24 cellular contexts compared by ENCODE assay signal in the genomic region with DNA sequence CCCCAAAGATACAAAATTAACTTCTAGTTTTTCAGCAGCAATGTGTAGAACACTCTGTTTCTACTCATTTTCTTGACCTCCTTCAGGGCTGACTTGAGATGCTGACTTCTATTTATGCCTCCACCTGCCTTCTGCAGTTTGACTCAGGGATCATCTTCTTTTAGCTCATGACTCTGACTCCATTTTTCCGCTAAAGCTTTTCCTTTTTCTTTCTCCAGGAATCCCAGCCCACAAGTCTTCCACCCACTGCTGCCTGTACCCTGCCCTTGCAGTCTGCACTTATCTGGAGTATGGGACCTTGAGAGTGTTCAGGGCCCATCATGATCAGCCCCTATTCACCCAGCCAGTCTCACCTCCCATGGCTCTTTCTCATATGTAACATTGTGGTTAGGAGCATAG.
"Had no signal": no experiment of that assay in that cellular context is flagged by ENCODE, and none has a peak within 500 bp of the region (broad histone marks: within the 10 kb centered on the region; RNA-seq: fewer than 3 reads in every experiment).

No MANE protein-coding gene starts in this region.

- H3K27me3 Mint-ChIP-seq: activated CD4-positive, alpha-beta T cell treated with anti-CD3 and anti-CD28 coated beads, Interleukin-2, amount 10 ng/mL, durations not matched to agents 7 days and 5 days; activated T-cell treated with anti-CD3 and anti-CD28 coated beads, Interleukin-2, amount 50 U/mL, for 24 hours; stimulated activated memory B cell treated with anti-CD40 and anti-IgM and Interleukin-4, amounts not matched to agents 10 μg/mL and 1 μg/mL and 100 μg/mL, for 72 hours; T-cell had no signal

- H3K4me3 ChIP-seq: body of pancreas, cardiac muscle cell, lung, neural progenitor cell, sigmoid colon, smooth muscle cell, thoracic aorta, upper lobe of left lung had no signal

- H3K4me1 Mint-ChIP-seq: neural progenitor cell; stimulated activated memory B cell treated with anti-CD40 and anti-IgM and Interleukin-4, amounts not matched to agents 10 μg/mL and 1 μg/mL and 100 μg/mL, for 72 hours had no signal

- H3K36me3 Mint-ChIP-seq: neural progenitor cell; stimulated activated memory B cell treated with anti-CD40 and anti-IgM and Interleukin-4, amounts not matched to agents 10 μg/mL and 1 μg/mL and 100 μg/mL, for 72 hours; T-cell had no signal

- H3K27ac ChIP-seq: body of pancreas, cardiac muscle cell, foreskin keratinocyte, neural progenitor cell, sigmoid colon, thoracic aorta, upper lobe of left lung had no signal

- DNase-seq: activated CD4-positive, alpha-beta T cell treated with anti-CD3 and anti-CD28 coated beads, Interleukin-2, amount 10 ng/mL, durations not matched to agents 7 days and 5 days; activated effector memory CD4-positive, alpha-beta T cell treated with Interleukin-2 at 50 U/mL for 16 hours; activated T-cell treated with anti-CD3 and anti-CD28 coated beads, Interleukin-2, amount 50 U/mL, for 24 hours; body of pancreas; effector CD8-positive, alpha-beta T cell; erythroblast; foreskin keratinocyte; left colon; naive thymus-derived CD8-positive, alpha-beta T cell; retina; SIG-M5; sigmoid colon; SK-N-SH; stimulated activated CD4-positive, alpha-beta T cell treated with anti-CD3 and anti-CD28 coated beads, Interleukin-15, amount 100 ng/mL, for 24 hours; T-cell; T1000; upper lobe of left lung had no signal

- H3K4me3 Mint-ChIP-seq: activated CD4-positive, alpha-beta T cell treated with anti-CD3 and anti-CD28 coated beads, Interleukin-2, amount 10 ng/mL, durations not matched to agents 7 days and 5 days; activated T-cell treated with anti-CD3 and anti-CD28 coated beads, Interleukin-2, amount 50 U/mL, for 24 hours; dendritic cell treated with granulocyte-macrophage colony-stimulating factor and Interleukin-4, amounts not matched to agents 40 ng/mL and 50 ng/mL, for 4 days; naive thymus-derived CD8-positive, alpha-beta T cell; neural progenitor cell; stimulated activated memory B cell treated with anti-CD40 and anti-IgM and Interleukin-4, amounts not matched to agents 10 μg/mL and 1 μg/mL and 100 μg/mL, for 72 hours; T-cell had no signal

- ATAC-seq: body of pancreas; foreskin keratinocyte; left colon; stimulated activated memory B cell treated with anti-CD40 and anti-IgM and Interleukin-4, amounts not matched to agents 10 μg/mL and 1 μg/mL and 100 μg/mL, for 72 hours had no signal

- H3K9me3 Mint-ChIP-seq: activated T-cell treated with anti-CD3 and anti-CD28 coated beads, Interleukin-2, amount 50 U/mL, for 24 hours; dendritic cell treated with granulocyte-macrophage colony-stimulating factor and Interleukin-4, amounts not matched to agents 40 ng/mL and 50 ng/mL, for 4 days; neural progenitor cell; stimulated activated memory B cell treated with anti-CD40 and anti-IgM and Interleukin-4, amounts not matched to agents 10 μg/mL and 1 μg/mL and 100 μg/mL, for 72 hours had no signal

- H3K27ac Mint-ChIP-seq: activated CD4-positive, alpha-beta T cell treated with anti-CD3 and anti-CD28 coated beads, Interleukin-2, amount 10 ng/mL, durations not matched to agents 7 days and 5 days; activated T-cell treated with anti-CD3 and anti-CD28 coated beads, Interleukin-2, amount 50 U/mL, for 24 hours; dendritic cell treated with granulocyte-macrophage colony-stimulating factor and Interleukin-4, amounts not matched to agents 40 ng/mL and 50 ng/mL, for 4 days; naive thymus-derived CD8-positive, alpha-beta T cell; neural progenitor cell; stimulated activated memory B cell treated with anti-CD40 and anti-IgM and Interleukin-4, amounts not matched to agents 10 μg/mL and 1 μg/mL and 100 μg/mL, for 72 hours; T-cell had no signal
